ENCODE assay signal across 9 cellular contexts in the genomic region with DNA sequence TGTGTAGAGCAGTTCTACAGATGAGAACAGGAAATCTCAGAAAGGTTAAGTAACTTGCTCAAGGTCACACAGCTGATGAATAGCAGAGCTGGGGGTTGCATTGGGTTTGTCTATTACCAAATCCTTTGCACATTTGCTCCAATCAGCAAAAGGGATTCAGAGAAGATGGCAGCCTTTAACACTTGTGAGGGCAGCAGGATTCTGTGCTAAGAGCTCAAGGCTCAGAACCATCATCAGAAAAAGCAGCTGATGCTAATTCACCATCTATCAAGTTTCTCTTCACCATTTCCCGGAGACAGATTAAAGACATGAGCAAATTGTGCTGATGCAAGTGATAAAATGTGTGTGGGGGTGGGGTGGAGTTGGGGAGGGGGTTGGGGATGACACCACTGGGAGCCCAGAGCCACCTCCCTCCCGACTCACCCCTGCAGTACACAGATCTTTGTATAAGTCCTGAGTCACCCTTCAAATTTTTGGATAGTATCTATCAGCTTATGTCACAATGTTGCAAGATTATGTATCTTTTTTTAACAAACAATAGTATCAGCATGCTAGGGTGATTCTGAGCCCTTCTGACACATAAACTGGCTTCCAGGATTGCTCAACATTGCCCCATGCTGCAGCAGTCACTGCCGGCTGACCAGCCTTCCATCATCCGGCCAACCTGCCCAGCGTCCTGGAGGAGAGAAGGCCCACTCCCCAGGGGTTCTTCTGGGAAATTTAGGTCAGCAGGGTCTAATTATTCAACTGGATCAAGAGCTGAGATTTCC. TPM values are rescaled to one million over a fixed set of nuclear protein-coding genes. Genes with fewer than 3 reads are reported as not detected.
A peak's percentile ranks its signal among the peaks of the same experiment; 100 is the strongest.
DNase-seq lines count a peak whose midpoint lies in the region; ATAC-seq, FAIRE-seq and TF ChIP-seq lines count a peak whose summit lies in the region.
"Had no signal": no experiment of that assay in that cellular context is flagged by ENCODE, and none has a peak within 500 bp of the region (broad histone marks: within the 10 kb centered on the region; RNA-seq: fewer than 3 reads in every experiment).

No MANE protein-coding gene starts in this region.

- H3K9me3 Mint-ChIP-seq in immature natural killer cell, result peaks cover 7 to 18% (median 13%) of the 10 kb centered on the region in 6 donors

- ATAC-seq in HG03095 (IDR thresholded peaks at IDR 0.05; ENCODE audit: unreplicated experiment) (no peak), GM18520 (IDR thresholded peaks at IDR 0.05; ENCODE audit: unreplicated experiment) (no peak)
- ATAC-seq: GM23338 had no signal

- H3K9me3 ChIP-seq in skeletal muscle satellite cell (replicated peaks; ENCODE audit: low read length), result no peaks in the 10 kb centered on the region

- DNase-seq in GM12891 (ENCODE audit: insufficient read length, low spot score) (no peak), SK-MEL-5 (ENCODE audit: low read depth, low spot score) (peak; percentile 28), fibroblast of the conjunctiva (ENCODE audit: low read depth) (peak; percentile 93), COR-L47 (lab: John Stamatoyannopoulos, UW) (no peak), immature natural killer cell (no peak)

- no peaks in the 10 kb centered on the region for H3K36me3 ChIP-seq in skeletal muscle satellite cell (ENCODE audit: insufficient read depth, low read length)

- H3K4me1 Mint-ChIP-seq in immature natural killer cell, result peaks cover 16 to 24% of the 10 kb centered on the region in 2 donors

- no peaks in the 10 kb centered on the region for H3K27me3 ChIP-seq in skeletal muscle satellite cell (ENCODE audit: control insufficient read depth, insufficient read depth, low read length)

- H3K4me3 ChIP-seq in skeletal muscle satellite cell (ENCODE audit: low read length), result no peak overlapping the region
- H3K4me3 ChIP-seq: GM23338 had no signal

- TF ChIP-seq POLR2A in GM12891 (IDR thresholded peaks at IDR 0.05; ENCODE audit: low read depth, low read length), result no peak

- H3K9ac ChIP-seq in skeletal muscle satellite cell (ENCODE audit: low read depth, low read length), result peak overlapping the region; percentile 32

- peak overlapping the region in 1 of 5 donors; percentile 9 for H3K4me3 Mint-ChIP-seq in immature natural killer cell
- H3K4me3 Mint-ChIP-seq: GM23338 had no signal

- peak overlapping the region; percentile 38 for H3K4me2 ChIP-seq in skeletal muscle satellite cell (ENCODE audit: low read length)
- H3K4me2 ChIP-seq: GM23338 had no signal

- peaks cover 4 to 16% (median 5%) of the 10 kb centered on the region in 3 donors for H3K36me3 Mint-ChIP-seq in immature natural killer cell

- in situ Hi-C loops in SK-MEL-5 (cut with HindIII; ENCODE audit: low pct_unique_long_range_greater_than_20kb, low sequenced_read_pairs), result no loop called here

- peaks cover 3 to 4% (median 4%) of the 10 kb centered on the region in 3 donors for H3K27me3 Mint-ChIP-seq in immature natural killer cell (ENCODE audit: low read depth in 3 of 3)

- FAIRE-seq in GM12891 (lab: Jason Lieb, UNC), result peak; percentile 38

- peaks cover 32% of the 10 kb centered on the region for H3K4me1 ChIP-seq in skeletal muscle satellite cell (ENCODE audit: control insufficient read depth, insufficient read depth, low read length)

- peak overlapping the region in 1 of 6 donors; percentile 40 for H3K27ac Mint-ChIP-seq in immature natural killer cell
- H3K27ac Mint-ChIP-seq: GM23338 had no signal

TF ChIP-seq in GM12891, 5 proteins besides CTCF, POLR2A, EP300 and RAD21:
- TF ChIP-seq SPI1 (IDR thresholded peaks at IDR 0.05; ENCODE audit: low read depth, low read length) (no peak), POLR2AphosphoS5 (IDR thresholded peaks at IDR 0.05; ENCODE audit: low read depth, low read length) (no peak), TAF1 (IDR thresholded peaks at IDR 0.05; ENCODE audit: low read depth, low read length) (no peak)

RNA-seq across cellular contexts. Expression of a gene that starts 2.8 kb away (rescaled TPM):
- 0.55 TPM for polyA plus RNA-seq in GM12891 (2012; ENCODE audit: low read depth, missing spikeins)
- 33.4 and 36.1 TPM in 2 replicates for total RNA-seq in SK-MEL-5 (2014; rRNA removed; shearing (Covaris generic))
- 61.1 and 78.2 TPM in 2 replicates for polyA plus RNA-seq in SK-MEL-5 (2015; cell fraction: cytosol; rRNA removed)
- 17.4 and 18.0 TPM in 2 replicates for polyA plus RNA-seq in SK-MEL-5 (2015; cell fraction: nucleus; rRNA removed)
- total RNA-seq in skeletal muscle satellite cell (2012; rRNA removed), result 8.6 and 11.4 TPM in 2 replicates
- polyA plus RNA-seq in immature natural killer cell, result 1 to 10 TPM in 2 of 3 donors, not detected in 1; 2.4 to 6.6 TPM

RNA-seq across cellular contexts. Expression of a gene that starts 55.3 kb away (rescaled TPM):
- 8.7 TPM for polyA plus RNA-seq in GM12891 (2012; ENCODE audit: low read depth, missing spikeins)
- total RNA-seq in SK-MEL-5 (2014; rRNA removed; shearing (Covaris generic)), result 9.8 and 10.4 TPM in 2 replicates
- 25.9 and 31.3 TPM in 2 replicates for polyA plus RNA-seq in SK-MEL-5 (2015; cell fraction: cytosol; rRNA removed)
- polyA plus RNA-seq in SK-MEL-5 (2015; cell fraction: nucleus; rRNA removed), result 24.6 and 27.5 TPM in 2 replicates
- total RNA-seq in skeletal muscle satellite cell (2012; rRNA removed), result 27.3 and 27.4 TPM in 2 replicates
- 10 to 100 TPM in 1 of 3 donors, 1 to 10 TPM in 2; 6.2 to 15.4 (median 9.0) TPM for polyA plus RNA-seq in immature natural killer cell

Comparison
In these comparisons a context has a peak if more than half of its experiments do, and no peak if none do; other contexts are left out.
1. DNase-seq: peak in SK-MEL-5 (single experiment) and fibroblast of the conjunctiva (single experiment); none in GM12891 (single experiment), COR-L47 (single experiment) and immature natural killer cell (0 of 3).